ENCODE assay signal across 8 cellular contexts in genomic region chr15:30626632-30627031, GRCh38. TPM values are rescaled to one million over a fixed set of nuclear protein-coding genes. Genes with fewer than 3 reads are reported as not detected.
DNase-seq lines count a peak whose midpoint lies in the region; ATAC-seq and TF ChIP-seq lines count a peak whose summit lies in the region.
"Not testable (repeated sequence)": the region's sequence is repeated elsewhere in the genome, so short reads cannot be mapped to it uniquely, and the experiment has no call there.

No MANE protein-coding gene starts in this region.

- H3K27ac Mint-ChIP-seq in naive B cell: peak overlapping the region in 3 of 6 donors; percentile 93 to 98 (median 96)
- peak overlapping the region; percentile 94 for H3K27ac Mint-ChIP-seq in stimulated activated effector memory CD8-positive, alpha-beta T cell treated with anti-CD3 and anti-CD28 coated beads, Interleukin-12 subunit alpha, Interleukin-12 subunit beta, amount 100 ng/mL, for 72 hours

- TF ChIP-seq CTCF in NB4 (IDR thresholded peaks at IDR 0.05; ENCODE audit: low read depth, low read length); cardiac fibroblast (IDR thresholded peaks at IDR 0.05; ENCODE audit: low read depth, low read length); heart right ventricle (IDR thresholded peaks at IDR 0.05): not testable (repeated sequence)

- not testable (repeated sequence) for TF ChIP-seq POLR2A in NB4 (IDR thresholded peaks at IDR 0.05; ENCODE audit: extremely low read depth, insufficient read length)

- 0 to 1% methylated on average over 10 to 20 of the region's 20 CpGs for WGBS in GM23248 (ENCODE audit: low coverage in 1 of 2, low lambda C conversion rate in 2 of 2, missing lambda C conversion rate in 2 of 2), 2 experiments
- 1 to 2% methylated on average over 11 to 12 of the region's 20 CpGs for WGBS in heart right ventricle, 2 donors

- H3K9me2 ChIP-seq in GM23248 (ENCODE audit: insufficient read depth): not testable (repeated sequence)

- H3K9ac ChIP-seq in BLaER1 (peak overlapping the region; percentile 87), GM23248 (peak overlapping the region; percentile 88)

- not testable (repeated sequence) for H3K9me3 ChIP-seq in BLaER1; GM23248 (ENCODE audit: low read depth); heart right ventricle

- H3F3A ChIP-seq in GM23248 (ENCODE audit: insufficient read depth): not testable (repeated sequence)

- H3K4me1 ChIP-seq in BLaER1 (peaks cover 19% of the 10 kb centered on the region), heart right ventricle (peaks cover 0 to 12% (median 0%) of the 10 kb centered on the region in 9 donors)
- H3K4me1 ChIP-seq in GM23248 (ENCODE audit: insufficient read depth): not testable (repeated sequence)

- H2AFZ ChIP-seq in GM23248: peak overlapping the region; percentile 86

- H3K4me1 Mint-ChIP-seq in naive B cell: peaks cover 12 to 17% (median 16%) of the 10 kb centered on the region in 3 donors
- H3K4me1 Mint-ChIP-seq in stimulated activated effector memory CD8-positive, alpha-beta T cell treated with anti-CD3 and anti-CD28 coated beads, Interleukin-12 subunit alpha, Interleukin-12 subunit beta, amount 100 ng/mL, for 72 hours: peaks cover 14% of the 10 kb centered on the region

- peak overlapping the region; percentile 71 for H3K4me2 ChIP-seq in BLaER1
- H3K4me2 ChIP-seq in GM23248 (ENCODE audit: unreplicated experiment): peak overlapping the region; percentile 84

- not testable (repeated sequence) for H4K20me1 ChIP-seq in BLaER1; GM23248 (ENCODE audit: insufficient read depth)

- in situ Hi-C loops in GM23248 (cut with MboI): loop anchor here (25.0 kb wide), 1 partner anchor 1986 kb away; the partner anchor contains the start of gene ARHGAP11A

- peaks cover 50% of the 10 kb centered on the region for H3K79me2 ChIP-seq in GM23248 (ENCODE audit: insufficient read depth)

- not testable (repeated sequence) for H3K36me3 Mint-ChIP-seq in naive B cell
- H3K36me3 Mint-ChIP-seq in stimulated activated effector memory CD8-positive, alpha-beta T cell treated with anti-CD3 and anti-CD28 coated beads, Interleukin-12 subunit alpha, Interleukin-12 subunit beta, amount 100 ng/mL, for 72 hours: peaks cover 29% of the 10 kb centered on the region

- not testable (repeated sequence) for H3K27me3 Mint-ChIP-seq in naive B cell

- intact Hi-C loops in heart right ventricle (cut with DNase I): not testable (repeated sequence)

- DNase-seq in GM23248 (peak; percentile 28), NB4 (ENCODE audit: low read depth) (peak; percentile 32), cardiac fibroblast (ENCODE audit: low read depth in 2 of 2) (peak in 1 of 2 donors; percentile 10)
- DNase-seq in activated CD4-positive, alpha-beta T cell treated with anti-CD3 and anti-CD28 coated beads, Interleukin-2, amount 50 U/mL, for 48 hours: peak; percentile 19 to 26
- DNase-seq in heart right ventricle; naive B cell; stimulated activated effector memory CD8-positive, alpha-beta T cell treated with anti-CD3 and anti-CD28 coated beads, Interleukin-12 subunit alpha, Interleukin-12 subunit beta, amount 100 ng/mL, for 72 hours (ENCODE audit: low spot score in 2 of 2): not testable (repeated sequence)

- not testable (repeated sequence) for H3K27me3 ChIP-seq in BLaER1; GM23248 (replicated peaks; ENCODE audit: insufficient read depth); heart right ventricle

- H3K36me3 ChIP-seq in BLaER1; GM23248 (ENCODE audit: low read depth); heart right ventricle: not testable (repeated sequence)

- H3K27ac ChIP-seq in BLaER1 (peak overlapping the region; percentile 92), GM23248 (peak overlapping the region; percentile 88), heart right ventricle (peak overlapping the region in 2 of 10 donors; percentile 89 to 91)

- ATAC-seq in heart right ventricle; naive B cell (ENCODE audit: low read depth in 2 of 2); stimulated activated effector memory CD8-positive, alpha-beta T cell treated with anti-CD3 and anti-CD28 coated beads, Interleukin-12 subunit alpha, Interleukin-12 subunit beta, amount 100 ng/mL, for 72 hours: not testable (repeated sequence)

- H3K4me3 Mint-ChIP-seq in naive B cell: peak overlapping the region; percentile 90 to 100 (median 99)
- peak overlapping the region; percentile 87 for H3K4me3 Mint-ChIP-seq in stimulated activated effector memory CD8-positive, alpha-beta T cell treated with anti-CD3 and anti-CD28 coated beads, Interleukin-12 subunit alpha, Interleukin-12 subunit beta, amount 100 ng/mL, for 72 hours

- not testable (repeated sequence) for H3K9me3 Mint-ChIP-seq in naive B cell; stimulated activated effector memory CD8-positive, alpha-beta T cell treated with anti-CD3 and anti-CD28 coated beads, Interleukin-12 subunit alpha, Interleukin-12 subunit beta, amount 100 ng/mL, for 72 hours

- H3K4me3 ChIP-seq in BLaER1 (peak overlapping the region; percentile 74), GM23248 (peak overlapping the region; percentile 82), NB4 (ENCODE audit: low read depth, low read length) (peak overlapping the region; percentile 94), cardiac fibroblast (replicated peaks in 1 of 2; ENCODE audit: low read depth in 2 of 2, low read length in 2 of 2) (peak overlapping the region; percentile 56 to 71), heart right ventricle (peak overlapping the region; percentile 33 to 71 (median 64))

RNA-seq across cellular contexts. Expression of gene GOLGA8H, which starts 22.8 kb away (rescaled TPM):
- total RNA-seq in GM23248 (2014; rRNA removed; shearing (Covaris generic)): not detected in 2 replicates
- polyA plus RNA-seq in GM23248 (2016; fragmentation: Nextera tagmentation; extraction: Ambion mirVana): not detected in 2 replicates
- total RNA-seq in heart right ventricle: 1 to 10 TPM in 3 of 10 donors, under 1 TPM in 5, not detected in 2; 0.14 to 1.8 (median 0.60) TPM
- polyA plus RNA-seq in heart right ventricle: 1 to 10 TPM in 1 of 2 donors, under 1 TPM in 1; 0.32 to 1.1 TPM
- polyA plus RNA-seq in naive B cell (ENCODE audit: low read depth in 6 of 6): not detected
